ENCODE assay signal across 1 cellular context in genomic region chr6:83192871-83193746, GRCh38.
A peak's percentile ranks its signal among the peaks of the same experiment; 100 is the strongest.
TF ChIP-seq lines count a peak whose summit lies in the region.

PGM3 (minus strand) TSS chr6:83193265; CDS start chr6:83191012, 2,253 bp downstream.
RWDD2A (plus strand) TSS chr6:83193357; CDS start chr6:83194452, 1,095 bp downstream.

TF ChIP-seq in HepG2, 621 proteins besides CTCF, POLR2A, EP300 and RAD21 (continued from another document and continues in another):
- TF ChIP-seq AHDC1 (CRISPR knock-in tag; IDR thresholded peaks at IDR 0.05; ENCODE audit: borderline replicate concordance) (0 out of 2 replicates have a peak, but pooled peaks have one; percentile 33), ZNF747 (CRISPR knock-in tag; IDR thresholded peaks at IDR 0.05; ENCODE audit: borderline replicate concordance) (peak; percentile 31; the same call in 1 of the 2 replicates), SALL1 (CRISPR knock-in tag; IDR thresholded peaks at IDR 0.05) (peak; percentile 85), MYPOP (CRISPR knock-in tag; IDR thresholded peaks at IDR 0.05) (peak; percentile 71; the same call in 1 of the 2 replicates), ZEB1 (IDR thresholded peaks at IDR 0.05; ENCODE audit: insufficient replicate concordance, low read depth) (peak; percentile 21), ZNF619 (CRISPR knock-in tag; IDR thresholded peaks at IDR 0.05) (peak; percentile 97), TP53 (CRISPR knock-in tag; conservative IDR thresholded peaks at IDR 0.05) (no peak), HNF1B (CRISPR knock-in tag; IDR thresholded peaks at IDR 0.05) (peak; percentile 43; the same call in 1 of the 2 replicates), ZNF777 (CRISPR knock-in tag; IDR thresholded peaks at IDR 0.05) (peak; percentile 67), ZNF7 (CRISPR knock-in tag; IDR thresholded peaks at IDR 0.05) (no peak), DPF2 (CRISPR knock-in tag; IDR thresholded peaks at IDR 0.05; ENCODE audit: borderline replicate concordance, low read depth) (no peak), SRY (CRISPR knock-in tag; IDR thresholded peaks at IDR 0.05) (peak; percentile 74; the same call in 1 of the 2 replicates), YEATS4 (CRISPR knock-in tag; IDR thresholded peaks at IDR 0.05; ENCODE audit: borderline replicate concordance) (peak; percentile 98), PAF1 (CRISPR knock-in tag; IDR thresholded peaks at IDR 0.05) (no peak), AGO2 (optimal IDR thresholded peaks at IDR 0.05; ENCODE audit: low read depth, low read length) (peak; percentile 60), HOXA3 (CRISPR knock-in tag; IDR thresholded peaks at IDR 0.05) (peak; percentile 57; the same call in 1 of the 2 replicates), ZNF333 (CRISPR knock-in tag; IDR thresholded peaks at IDR 0.05; ENCODE audit: borderline replicate concordance) (0 out of 2 replicates have a peak, but pooled peaks have one; percentile 49), HOXA5 (CRISPR knock-in tag; IDR thresholded peaks at IDR 0.05) (peak; percentile 83), ZNF329 (CRISPR knock-in tag; IDR thresholded peaks at IDR 0.05; ENCODE audit: low read depth) (peak; percentile 72; the same call in 1 of the 2 replicates), PHF20 (CRISPR knock-in tag; IDR thresholded peaks at IDR 0.05) (peak; percentile 59), ARNT (IDR thresholded peaks at IDR 0.05) (no peak), TRIM24 (CRISPR knock-in tag; IDR thresholded peaks at IDR 0.05) (no peak), GATAD2A (CRISPR knock-in tag; IDR thresholded peaks at IDR 0.05) (0 out of 2 replicates have a peak, but pooled peaks have one; percentile 15), HMG20A (CRISPR knock-in tag; IDR thresholded peaks at IDR 0.05; ENCODE audit: borderline replicate concordance) (no peak), ZNF331 (CRISPR knock-in tag; IDR thresholded peaks at IDR 0.05) (peak; percentile 44; the same call in 1 of the 2 replicates), THAP11 (CRISPR knock-in tag; IDR thresholded peaks at IDR 0.05) (peak; percentile 52; the same call in 1 of the 2 replicates), ZBTB46 (CRISPR knock-in tag; IDR thresholded peaks at IDR 0.05; ENCODE audit: borderline replicate concordance) (no peak), TBX2 (CRISPR knock-in tag; IDR thresholded peaks at IDR 0.05; ENCODE audit: borderline replicate concordance) (peak; percentile 58; the same call in 1 of the 2 replicates), CENPX (CRISPR knock-in tag; IDR thresholded peaks at IDR 0.05) (no peak), EED (CRISPR knock-in tag; IDR thresholded peaks at IDR 0.05) (0 out of 2 replicates have a peak, but pooled peaks have one; percentile 32), TRIM22 (IDR thresholded peaks at IDR 0.05) (no peak), GABPA (IDR thresholded peaks at IDR 0.05; ENCODE audit: low read depth, low read length) (peak; percentile 63), GABPA (CRISPR knock-in tag; IDR thresholded peaks at IDR 0.05; ENCODE audit: low read depth) (peak; percentile 80), MXD3 (CRISPR knock-in tag; IDR thresholded peaks at IDR 0.05) (peak; percentile 64; the same call in 1 of the 2 replicates), FOXC1 (CRISPR knock-in tag; IDR thresholded peaks at IDR 0.05; ENCODE audit: borderline replicate concordance) (no peak; the same call in 1 of the 2 replicates), TARDBP (CRISPR knock-in tag; IDR thresholded peaks at IDR 0.05) (peak; percentile 68; the same call in 1 of the 2 replicates), NFYB (CRISPR knock-in tag; IDR thresholded peaks at IDR 0.05) (peak; percentile 76), NFATC3 (CRISPR knock-in tag; IDR thresholded peaks at IDR 0.05) (0 out of 2 replicates have a peak, but pooled peaks have one; percentile 50), KDM2A (CRISPR knock-in tag; IDR thresholded peaks at IDR 0.05; ENCODE audit: borderline replicate concordance, low read depth) (peak; percentile 81), ZSCAN12 (CRISPR knock-in tag; IDR thresholded peaks at IDR 0.05) (no peak), ARID5B (CRISPR knock-in tag; IDR thresholded peaks at IDR 0.05) (no peak; the same call in 1 of the 2 replicates), IRX3 (CRISPR knock-in tag; IDR thresholded peaks at IDR 0.05; ENCODE audit: borderline replicate concordance, low read depth) (peak; percentile 1; the same call in 1 of the 2 replicates), SUZ12 (IDR thresholded peaks at IDR 0.05; ENCODE audit: low read depth, low read length) (no peak), GTF2F1 (IDR thresholded peaks at IDR 0.05; ENCODE audit: low read length) (no peak), GFI1 (CRISPR knock-in tag; IDR thresholded peaks at IDR 0.05; ENCODE audit: borderline replicate concordance) (peak; percentile 73; the same call in 1 of the 2 replicates), ZBTB14 (CRISPR knock-in tag; IDR thresholded peaks at IDR 0.05) (peak; percentile 73), ZBTB26 (CRISPR knock-in tag; IDR thresholded peaks at IDR 0.05; ENCODE audit: borderline replicate concordance) (no peak)
